In the genomic region with DNA sequence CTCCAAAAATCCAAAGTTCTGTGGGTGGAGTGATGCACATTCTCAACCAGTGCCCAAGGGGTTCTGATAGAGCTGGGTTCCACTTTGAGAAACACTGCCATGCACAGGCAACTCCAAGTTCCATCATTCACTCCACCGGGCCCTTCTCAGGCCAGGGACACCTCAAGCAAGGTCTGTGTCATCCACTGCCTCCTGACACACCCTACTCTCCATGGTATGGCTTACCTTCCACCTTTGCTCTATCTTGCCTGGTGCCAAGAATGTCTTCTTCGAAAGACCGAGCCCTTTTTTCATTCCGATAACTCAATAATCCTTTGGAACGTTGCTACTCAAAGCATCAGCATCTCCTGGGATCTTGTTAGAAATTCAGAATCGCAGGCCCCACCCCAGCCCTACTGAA, we compare ENCODE assay signal across 1 cellular context.
TF ChIP-seq lines count a peak whose summit lies in the region.

No MANE protein-coding gene starts in this region.

TF ChIP-seq in IMR-90, 13 proteins besides CTCF, POLR2A, EP300 and RAD21:
- TF ChIP-seq RFX5 (IDR thresholded peaks at IDR 0.05; ENCODE audit: low read depth, low read length): no peak
- TF ChIP-seq BHLHE40 (IDR thresholded peaks at IDR 0.05; ENCODE audit: low read depth, low read length): no peak
- no peak for TF ChIP-seq CEBPB (IDR thresholded peaks at IDR 0.05; ENCODE audit: low read depth, low read length)
- TF ChIP-seq, protein P1, sequence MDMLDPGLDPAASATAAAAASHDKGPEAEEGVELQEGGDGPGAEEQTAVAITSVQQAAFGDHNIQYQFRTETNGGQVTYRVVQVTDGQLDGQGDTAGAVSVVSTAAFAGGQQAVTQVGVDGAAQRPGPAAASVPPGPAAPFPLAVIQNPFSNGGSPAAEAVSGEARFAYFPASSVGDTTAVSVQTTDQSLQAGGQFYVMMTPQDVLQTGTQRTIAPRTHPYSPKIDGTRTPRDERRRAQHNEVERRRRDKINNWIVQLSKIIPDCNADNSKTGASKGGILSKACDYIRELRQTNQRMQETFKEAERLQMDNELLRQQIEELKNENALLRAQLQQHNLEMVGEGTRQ (IDR thresholded peaks at IDR 0.05; ENCODE audit: low read depth, low read length): no peak
- TF ChIP-seq MAFK (IDR thresholded peaks at IDR 0.05; ENCODE audit: low read depth, low read length): no peak
- no peak for TF ChIP-seq MXI1 (IDR thresholded peaks at IDR 0.05; ENCODE audit: borderline replicate concordance, low read depth, low read length)
- no peak for TF ChIP-seq FOS (IDR thresholded peaks at IDR 0.05; ENCODE audit: low read depth, low read length)
- no peak for TF ChIP-seq NFE2L2 (IDR thresholded peaks at IDR 0.05; ENCODE audit: low read depth, low read length)
- TF ChIP-seq SMC3 (IDR thresholded peaks at IDR 0.05; ENCODE audit: low read depth, low read length): no peak
- TF ChIP-seq MAZ (IDR thresholded peaks at IDR 0.05; ENCODE audit: borderline replicate concordance, low read depth, low read length): no peak
- no peak for TF ChIP-seq CHD1 (IDR thresholded peaks at IDR 0.05; ENCODE audit: low read depth, low read length)
- TF ChIP-seq, protein P2, sequence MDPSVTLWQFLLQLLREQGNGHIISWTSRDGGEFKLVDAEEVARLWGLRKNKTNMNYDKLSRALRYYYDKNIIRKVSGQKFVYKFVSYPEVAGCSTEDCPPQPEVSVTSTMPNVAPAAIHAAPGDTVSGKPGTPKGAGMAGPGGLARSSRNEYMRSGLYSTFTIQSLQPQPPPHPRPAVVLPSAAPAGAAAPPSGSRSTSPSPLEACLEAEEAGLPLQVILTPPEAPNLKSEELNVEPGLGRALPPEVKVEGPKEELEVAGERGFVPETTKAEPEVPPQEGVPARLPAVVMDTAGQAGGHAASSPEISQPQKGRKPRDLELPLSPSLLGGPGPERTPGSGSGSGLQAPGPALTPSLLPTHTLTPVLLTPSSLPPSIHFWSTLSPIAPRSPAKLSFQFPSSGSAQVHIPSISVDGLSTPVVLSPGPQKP (IDR thresholded peaks at IDR 0.05; ENCODE audit: borderline replicate concordance, low read depth, low read length): no peak
- TF ChIP-seq RCOR1 (IDR thresholded peaks at IDR 0.05; ENCODE audit: insufficient replicate concordance, low read length): no peak
